In the genomic region with DNA sequence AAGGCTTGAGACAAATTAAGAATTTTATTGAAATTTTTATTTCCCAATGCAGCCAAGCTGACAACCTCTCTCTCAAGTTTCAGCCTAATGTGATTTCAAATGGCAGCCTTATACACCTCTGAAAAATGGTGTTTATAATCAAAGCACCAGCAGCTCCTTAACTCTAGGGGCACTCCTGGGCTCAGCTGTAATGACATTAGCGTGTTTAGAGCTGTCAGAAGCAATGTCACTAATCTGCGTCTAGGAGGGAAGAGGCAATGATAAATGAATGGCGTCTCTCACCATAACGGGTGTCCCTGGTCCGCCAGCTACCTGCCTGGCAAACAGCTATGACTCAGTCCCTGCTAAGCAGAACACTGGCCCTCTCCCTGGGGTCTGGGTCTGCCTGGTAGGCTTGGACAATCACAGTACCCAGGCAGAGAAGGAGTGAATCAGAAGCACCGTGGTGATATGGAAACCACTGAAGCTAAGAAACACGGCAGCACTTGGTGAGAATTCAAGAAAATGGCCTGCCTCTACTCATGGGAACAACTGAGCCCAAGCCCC, we compare ENCODE assay signal across 21 cellular contexts.
DNase-seq lines count a peak whose midpoint lies in the region; ATAC-seq and TF ChIP-seq lines count a peak whose summit lies in the region.
"Had no signal": no experiment of that assay in that cellular context is flagged by ENCODE, and none has a peak within 500 bp of the region (broad histone marks: within the 10 kb centered on the region; RNA-seq: fewer than 3 reads in every experiment).

No MANE protein-coding gene starts in this region.

- H3K4me1 ChIP-seq in esophagus squamous epithelium = peaks cover 0 to 18% (median 0%) of the 10 kb centered on the region in 3 donors
- H3K4me1 ChIP-seq in ascending aorta = no peaks in the 10 kb centered on the region
- H3K4me1 ChIP-seq: upper lobe of right lung had no signal

- H3K36me3 ChIP-seq in WERI-Rb-1 = no peaks in the 10 kb centered on the region
- H3K36me3 ChIP-seq in esophagus squamous epithelium = no peaks in the 10 kb centered on the region
- no peaks in the 10 kb centered on the region for H3K36me3 ChIP-seq in ascending aorta
- H3K36me3 ChIP-seq: MG63, upper lobe of right lung had no signal

- no peak for ATAC-seq in GM21526 (IDR thresholded peaks at IDR 0.05; ENCODE audit: low FRiP score, unreplicated experiment)
- ATAC-seq: right cardiac atrium, upper lobe of right lung had no signal

- TF ChIP-seq CTCF in WERI-Rb-1 (IDR thresholded peaks at IDR 0.05; ENCODE audit: low read depth, low read length) = 0 out of 2 replicates have a peak, but pooled peaks have one; percentile 3
- no peak for TF ChIP-seq CTCF in esophagus squamous epithelium (IDR thresholded peaks at IDR 0.05)
- no peak for TF ChIP-seq CTCF in ascending aorta (IDR thresholded peaks at IDR 0.05)

- H3K27ac ChIP-seq in WERI-Rb-1 (no peak overlapping the region), esophagus squamous epithelium (no peak overlapping the region), ascending aorta (no peak overlapping the region)
- H3K27ac ChIP-seq: HL-60, upper lobe of right lung had no signal

- 66 to 88% methylated on average over 3 to 7 of the region's 7 CpGs for WGBS in esophagus squamous epithelium, 2 donors

- no peak for TF ChIP-seq POLR2A in esophagus squamous epithelium (IDR thresholded peaks at IDR 0.05)

- H3K4me3 ChIP-seq in WERI-Rb-1 (ENCODE audit: low read depth, low read length) (no peak overlapping the region), esophagus squamous epithelium (no peak overlapping the region), ascending aorta (no peak overlapping the region)
- H3K4me3 ChIP-seq: MG63, upper lobe of right lung had no signal

- H3K9me3 ChIP-seq in WERI-Rb-1 (ENCODE audit: severe bottlenecking) (peaks cover 5% of the 10 kb centered on the region), esophagus squamous epithelium (peaks cover 0 to 8% (median 6%) of the 10 kb centered on the region in 3 donors), ascending aorta (peaks cover 0 to 8% of the 10 kb centered on the region in 2 donors)
- H3K9me3 ChIP-seq: MG63, upper lobe of right lung had no signal

- intact Hi-C loops in esophagus squamous epithelium (cut with DNase I) = no loop called here
- intact Hi-C loops in ascending aorta (cut with DNase I) = no loop called here

- DNase-seq in NCI-H2171 treated with DMSO at 0.1 percent for 48 hours (lab: John Stamatoyannopoulos, UW) (peak; percentile 9), NCI-H2171 (lab: John Stamatoyannopoulos, UW) (no peak), NCI-H2227 (lab: John Stamatoyannopoulos, UW; ENCODE audit: unreplicated experiment) (peak; percentile 80), WERI-Rb-1 (no peak), retina (peak; percentile 71), esophagus squamous epithelium (lab: John Stamatoyannopoulos, UW) (no peak), ascending aorta (ENCODE audit: low spot score in 2 of 2) (no peak)
- DNase-seq: activated naive CD4-positive, alpha-beta T cell; activated T-cell treated with anti-CD3 and anti-CD28 coated beads, Interleukin-2, amount 50 U/mL, for 24 hours; amygdala; central memory CD4-positive, alpha-beta T cell; hippocampal formation; IMR-90; kidney; mammary epithelial cell; MG63; NCI-H524 treated with DMSO at 0.1 percent for 48 hours; right cardiac atrium; upper lobe of right lung had no signal

- H3K27me3 ChIP-seq in WERI-Rb-1 (ENCODE audit: insufficient read depth, low read depth, severe bottlenecking) (peaks cover 71% of the 10 kb centered on the region), esophagus squamous epithelium (peaks cover 0 to 1% (median 0%) of the 10 kb centered on the region in 4 donors), ascending aorta (no peaks in the 10 kb centered on the region)
- H3K27me3 ChIP-seq: MG63, upper lobe of right lung had no signal

Comparison
In these comparisons a context has a peak if more than half of its experiments do, and no peak if none do; other contexts are left out.
1. DNase-seq: peak in NCI-H2171 treated with DMSO at 0.1 percent for 48 hours (single experiment), NCI-H2227 (single experiment) and retina (single experiment); none in NCI-H2171 (single experiment), WERI-Rb-1 (single experiment), esophagus squamous epithelium (single experiment) and ascending aorta (0 of 2).